ENCODE assay signal across 20 cellular contexts in the genomic region with DNA sequence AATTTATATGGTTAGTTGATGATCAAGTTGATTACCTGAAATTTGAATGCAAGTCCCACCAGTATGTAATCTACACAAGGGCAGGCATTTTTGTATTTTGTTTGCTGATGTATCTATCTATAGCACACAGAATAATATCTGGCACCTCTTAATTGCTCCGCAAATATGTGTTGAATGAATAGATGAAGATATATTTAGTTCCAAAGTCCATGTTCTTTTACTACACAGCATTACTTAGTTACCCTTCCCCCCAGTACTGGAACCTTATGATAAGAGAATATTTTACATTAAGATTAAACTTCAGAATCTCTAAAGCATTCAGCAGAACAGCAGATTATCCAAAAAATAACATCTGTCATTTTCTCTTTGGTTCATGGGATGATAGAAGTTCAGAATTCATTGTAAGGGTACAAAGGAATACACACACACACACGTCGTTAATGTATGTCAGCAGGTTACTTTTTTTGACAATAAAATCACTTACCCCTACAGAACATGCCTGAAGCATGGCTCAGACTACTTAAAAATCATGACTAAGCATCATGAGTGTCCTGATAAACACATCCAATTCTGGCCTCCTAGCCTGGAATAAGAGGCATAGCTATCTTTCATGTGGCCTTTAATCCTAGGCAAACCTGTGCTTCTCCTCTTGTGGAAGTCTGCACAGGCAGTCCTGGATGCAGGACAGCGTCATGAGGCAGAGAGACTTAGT.
DNase-seq lines count a peak whose midpoint lies in the region; ATAC-seq and TF ChIP-seq lines count a peak whose summit lies in the region.
"Had no signal": no experiment of that assay in that cellular context is flagged by ENCODE, and none has a peak within 500 bp of the region (broad histone marks: within the 10 kb centered on the region; RNA-seq: fewer than 3 reads in every experiment).

No MANE protein-coding gene starts in this region.

- no peaks in the 10 kb centered on the region for H3K36me3 ChIP-seq in naive thymus-derived CD4-positive, alpha-beta T cell (ENCODE audit: control insufficient read depth in 2 of 3, insufficient read depth in 3 of 3, low read length in 3 of 3)
- H3K36me3 ChIP-seq in vagina, result no peaks in the 10 kb centered on the region
- H3K36me3 ChIP-seq: BLaER1, prostate gland had no signal

- POLR2A ChIA-PET in naive thymus-derived CD4-positive, alpha-beta T cell (lab: Charles Lee), result no interaction called here

- H3K27ac Mint-ChIP-seq in naive thymus-derived CD4-positive, alpha-beta T cell, result no peak overlapping the region
- H3K27ac Mint-ChIP-seq: natural killer cell treated with Interleukin-12 subunit alpha and Interleukin-12 subunit beta and Interleukin-15 and Interleukin-18, amount 100 ng/mL, for 72 hours; T-helper 2 cell treated with Interferon-gamma antibody and Interleukin-4, amounts not matched to agents 5 μg/mL and 100 μg/mL, for 36 hours had no signal

- TF ChIP-seq CTCF in epithelial cell of proximal tubule (conservative IDR thresholded peaks at IDR 0.05; ENCODE audit: low read depth, low read length), result no peak
- TF ChIP-seq CTCF in vagina (IDR thresholded peaks at IDR 0.05), result no peak

- H3K27me3 Mint-ChIP-seq in naive thymus-derived CD4-positive, alpha-beta T cell, result peaks cover 0 to 15% (median 4%) of the 10 kb centered on the region in 5 donors

- no peaks in the 10 kb centered on the region for H3K4me1 ChIP-seq in naive thymus-derived CD4-positive, alpha-beta T cell (ENCODE audit: control insufficient read depth in 2 of 2, insufficient read depth in 2 of 2, low read length in 2 of 2)
- H3K4me1 ChIP-seq in vagina, result no peaks in the 10 kb centered on the region
- H3K4me1 ChIP-seq: prostate gland had no signal

- no peaks in the 10 kb centered on the region for H3K36me3 Mint-ChIP-seq in naive thymus-derived CD4-positive, alpha-beta T cell
- H3K36me3 Mint-ChIP-seq: natural killer cell treated with Interleukin-12 subunit alpha and Interleukin-12 subunit beta and Interleukin-15 and Interleukin-18, amount 100 ng/mL, for 72 hours had no signal

- intact Hi-C loops in naive thymus-derived CD4-positive, alpha-beta T cell (cut with micrococcal nuclease), result no loop called here
- intact Hi-C loops in vagina (cut with DNase I), result no loop called here
- intact Hi-C loops in left ventricle myocardium superior (cut with micrococcal nuclease), result no loop called here

- no peaks in the 10 kb centered on the region for H3K9me3 ChIP-seq in naive thymus-derived CD4-positive, alpha-beta T cell (ENCODE audit: control insufficient read depth in 2 of 3, low read length in 3 of 3)
- H3K9me3 ChIP-seq in vagina, result no peaks in the 10 kb centered on the region
- H3K9me3 ChIP-seq: prostate gland had no signal

- no peak for ATAC-seq in naive thymus-derived CD4-positive, alpha-beta T cell
- no peak for ATAC-seq in left ventricle myocardium superior
- no peak for ATAC-seq in GM21529 (IDR thresholded peaks at IDR 0.05; ENCODE audit: unreplicated experiment)

- H3K4me3 Mint-ChIP-seq in naive thymus-derived CD4-positive, alpha-beta T cell, result no peak overlapping the region
- H3K4me3 Mint-ChIP-seq: natural killer cell treated with Interleukin-12 subunit alpha and Interleukin-12 subunit beta and Interleukin-15 and Interleukin-18, amount 100 ng/mL, for 72 hours; T-helper 2 cell treated with Interferon-gamma antibody and Interleukin-4, amounts not matched to agents 5 μg/mL and 100 μg/mL, for 36 hours had no signal

- CTCF ChIA-PET in naive thymus-derived CD4-positive, alpha-beta T cell (lab: Charles Lee), result no interaction called here

- peaks cover 0 to 1% (median 0%) of the 10 kb centered on the region in 7 donors for H3K4me1 Mint-ChIP-seq in naive thymus-derived CD4-positive, alpha-beta T cell

- H3K27me3 ChIP-seq in naive thymus-derived CD4-positive, alpha-beta T cell (ENCODE audit: control insufficient read depth in 2 of 2, insufficient read depth in 2 of 2, low read length in 2 of 2), result no peaks in the 10 kb centered on the region
- H3K27me3 ChIP-seq in vagina, result no peaks in the 10 kb centered on the region
- H3K27me3 ChIP-seq: BLaER1 had no signal

- no peak for TF ChIP-seq POLR2A in vagina (IDR thresholded peaks at IDR 0.05)

- H3K4me3 ChIP-seq in epithelial cell of proximal tubule (ENCODE audit: low read depth, low read length), result no peak overlapping the region
- H3K4me3 ChIP-seq in naive thymus-derived CD4-positive, alpha-beta T cell (ENCODE audit: low read length), result no peak overlapping the region
- H3K4me3 ChIP-seq in vagina, result no peak overlapping the region
- H3K4me3 ChIP-seq: BLaER1, lung, prostate gland had no signal

- H3K27ac ChIP-seq in naive thymus-derived CD4-positive, alpha-beta T cell (ENCODE audit: low read depth, low read length), result no peak overlapping the region
- no peak overlapping the region for H3K27ac ChIP-seq in vagina
- H3K27ac ChIP-seq: BLaER1, prostate gland had no signal

- peaks cover 0 to 10% (median 0%) of the 10 kb centered on the region in 11 donors for H3K9me3 Mint-ChIP-seq in naive thymus-derived CD4-positive, alpha-beta T cell
- H3K9me3 Mint-ChIP-seq: natural killer cell treated with Interleukin-12 subunit alpha and Interleukin-12 subunit beta and Interleukin-15 and Interleukin-18, amount 100 ng/mL, for 72 hours; T-helper 2 cell treated with Interferon-gamma antibody and Interleukin-4, amounts not matched to agents 5 μg/mL and 100 μg/mL, for 36 hours had no signal

- DNase-seq in COLO668 (lab: John Stamatoyannopoulos, UW; ENCODE audit: unreplicated experiment), result peak; percentile 2
- DNase-seq in M059J (ENCODE audit: low read depth), result peak; percentile 35
- DNase-seq in epithelial cell of proximal tubule (ENCODE audit: low read depth), result peak; percentile 18
- peak; percentile 2 for DNase-seq in non-pigmented ciliary epithelial cell (ENCODE audit: low read depth)
- no peak for DNase-seq in naive thymus-derived CD4-positive, alpha-beta T cell
- no peak for DNase-seq in vagina (ENCODE audit: extremely low spot score in 2 of 2)
- no peak for DNase-seq in left ventricle myocardium superior
- DNase-seq: activated CD4-positive, alpha-beta T cell treated with anti-CD3 and anti-CD28 coated beads for 1 hour; activated gamma-delta T cell treated with Interleukin-2 at 50 U/mL for 16 hours; aorta; dermis blood vessel endothelial cell; DMS79 treated with DMSO at 0.1 percent for 48 hours; GOT3; NCI-H1048 had no signal

Comparison
In these comparisons a context has a peak if more than half of its experiments do, and no peak if none do; other contexts are left out.
1. DNase-seq: peak in COLO668 (single experiment), M059J (single experiment), epithelial cell of proximal tubule (single experiment) and non-pigmented ciliary epithelial cell (single experiment); none in naive thymus-derived CD4-positive, alpha-beta T cell (0 of 9), vagina (0 of 2) and left ventricle myocardium superior (single experiment).